ENCODE assay signal across 11 cellular contexts in the genomic region with DNA sequence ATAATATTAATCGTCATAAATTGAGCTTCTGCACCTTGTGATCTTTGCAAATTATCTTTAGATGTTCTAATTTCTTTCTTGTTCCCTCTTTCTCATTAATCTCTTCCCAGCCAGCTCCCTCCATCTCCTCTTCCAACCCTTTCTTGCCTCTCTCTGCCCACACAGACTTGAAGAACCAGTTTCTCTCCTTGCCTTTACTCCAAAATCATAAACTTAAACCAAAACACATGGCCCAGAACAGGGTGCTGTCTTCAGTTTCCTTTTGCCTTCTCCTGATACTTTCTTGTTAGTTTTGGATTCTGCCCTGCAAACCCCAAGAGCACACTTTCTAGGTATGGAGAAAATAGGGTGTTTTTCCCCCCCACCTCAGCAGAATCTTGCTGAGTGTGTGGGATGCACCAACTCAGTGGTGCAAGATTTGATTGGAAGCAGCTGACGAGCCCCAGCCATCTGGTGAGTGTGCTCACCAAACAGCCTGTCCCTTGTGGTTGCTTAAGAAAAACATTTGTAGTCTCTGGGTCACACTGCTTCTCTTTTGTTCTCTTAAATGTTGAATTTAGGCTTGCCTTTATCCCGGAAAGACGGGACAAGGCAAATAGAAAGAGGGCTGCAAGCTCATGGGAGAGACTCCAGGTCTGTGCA.
DNase-seq lines count a peak whose midpoint lies in the region; ATAC-seq and TF ChIP-seq lines count a peak whose summit lies in the region.
"Had no signal": no experiment of that assay in that cellular context is flagged by ENCODE, and none has a peak within 500 bp of the region (broad histone marks: within the 10 kb centered on the region; RNA-seq: fewer than 3 reads in every experiment).

No MANE protein-coding gene starts in this region.

- no peaks in the 10 kb centered on the region for H3K36me3 Mint-ChIP-seq in brain
- no peaks in the 10 kb centered on the region for H3K36me3 Mint-ChIP-seq in CD14-positive monocyte

- H3K9me3 Mint-ChIP-seq in brain (no peaks in the 10 kb centered on the region), CD14-positive monocyte (peaks cover 0 to 2% (median 0%) of the 10 kb centered on the region in 7 donors)

- H3K4me3 Mint-ChIP-seq in brain (no peak overlapping the region), CD14-positive monocyte (no peak overlapping the region)

- TF ChIP-seq CTCF in brain (conservative IDR thresholded peaks at IDR 0.05): no peak
- TF ChIP-seq CTCF in CD14-positive monocyte (IDR thresholded peaks at IDR 0.05): no peak

- DNase-seq in H7 (peak; percentile 19), iPS DF 19.7 (ENCODE audit: low read depth, low spot score) (peak; percentile 3), sciatic nerve (ENCODE audit: low spot score) (no peak), ecto neural progenitor cell (ENCODE audit: low spot score) (no peak), NCI-H146 treated with DMSO at 0.1 percent for 48 hours (lab: John Stamatoyannopoulos, UW; ENCODE audit: unreplicated experiment) (no peak), CD14-positive monocyte (ENCODE audit: low spot score) (no peak)
- DNase-seq: activated gamma-delta T cell treated with Interleukin-2 at 50 U/mL for 16 hours, DMS153, NCI-H69 had no signal

- ATAC-seq in sciatic nerve (peak; percentile 99), GM18870 (IDR thresholded peaks at IDR 0.05; ENCODE audit: unreplicated experiment) (no peak)

- intact Hi-C loops in sciatic nerve (cut with DNase I): no loop called here
- intact Hi-C loops in CD14-positive monocyte (cut with micrococcal nuclease): no loop called here

- no peak overlapping the region for H3K4me3 ChIP-seq in H7 (ENCODE audit: insufficient read depth, low read depth, low read length)

- H3K36me3 ChIP-seq in H7 (replicated peaks; ENCODE audit: control insufficient read depth, insufficient read depth, low read length): no peaks in the 10 kb centered on the region

- peak overlapping the region in 3 of 5 experiments; percentile 2 to 48 (median 20) for H3K27ac Mint-ChIP-seq in brain
- peak overlapping the region in 1 of 7 donors; percentile 1 for H3K27ac Mint-ChIP-seq in CD14-positive monocyte

- H3K27me3 Mint-ChIP-seq in brain (no peaks in the 10 kb centered on the region), CD14-positive monocyte (ENCODE audit: low read depth in 3 of 3) (no peaks in the 10 kb centered on the region)

- H3K4me1 Mint-ChIP-seq in brain (peaks cover 19% of the 10 kb centered on the region), CD14-positive monocyte (no peaks in the 10 kb centered on the region)

- peaks cover 1% of the 10 kb centered on the region for H3K27me3 ChIP-seq in H7 (ENCODE audit: control insufficient read depth, insufficient read depth, low read length)

Comparison
In these comparisons a context has a peak if more than half of its experiments do, and no peak if none do; other contexts are left out.
1. DNase-seq: peak in H7 (single experiment) and iPS DF 19.7 (single experiment); none in sciatic nerve (single experiment), ecto neural progenitor cell (single experiment), NCI-H146 treated with DMSO at 0.1 percent for 48 hours (single experiment) and CD14-positive monocyte (single experiment).